In genomic region chr16:83792391-83792790, GRCh38 we compare ENCODE assay signal across 1 cellular context.
TF ChIP-seq lines count a peak whose summit lies in the region.

No MANE protein-coding gene starts in this region.

TF ChIP-seq in GM12878, 131 proteins besides CTCF, POLR2A, EP300 and RAD21:
- no peak for TF ChIP-seq PAX8 (IDR thresholded peaks at IDR 0.05)
- no peak for TF ChIP-seq RUNX3 (IDR thresholded peaks at IDR 0.05; ENCODE audit: low read length)
- TF ChIP-seq NR2C1 (IDR thresholded peaks at IDR 0.05), result no peak
- TF ChIP-seq TARDBP (IDR thresholded peaks at IDR 0.05; ENCODE audit: borderline replicate concordance), result no peak
- no peak for TF ChIP-seq NFIC (IDR thresholded peaks at IDR 0.05; ENCODE audit: low read depth, low read length)
- no peak for TF ChIP-seq ATF3 (IDR thresholded peaks at IDR 0.05; ENCODE audit: borderline replicate concordance, extremely low read depth, low read depth, low read length)
- TF ChIP-seq EGR1 (IDR thresholded peaks at IDR 0.05; ENCODE audit: borderline replicate concordance in 1 of 2, low read depth in 2 of 2, low read length in 2 of 2), result no peak
- TF ChIP-seq ZBTB33 (IDR thresholded peaks at IDR 0.05), result no peak
- no peak for TF ChIP-seq SUZ12 (IDR thresholded peaks at IDR 0.05; ENCODE audit: unreplicated experiment)
- no peak for TF ChIP-seq SMC3 (IDR thresholded peaks at IDR 0.05; ENCODE audit: borderline replicate concordance, low read length)
- TF ChIP-seq MEF2A (IDR thresholded peaks at IDR 0.05; ENCODE audit: insufficient read depth, low read depth, low read length), result no peak
